In the genomic region with DNA sequence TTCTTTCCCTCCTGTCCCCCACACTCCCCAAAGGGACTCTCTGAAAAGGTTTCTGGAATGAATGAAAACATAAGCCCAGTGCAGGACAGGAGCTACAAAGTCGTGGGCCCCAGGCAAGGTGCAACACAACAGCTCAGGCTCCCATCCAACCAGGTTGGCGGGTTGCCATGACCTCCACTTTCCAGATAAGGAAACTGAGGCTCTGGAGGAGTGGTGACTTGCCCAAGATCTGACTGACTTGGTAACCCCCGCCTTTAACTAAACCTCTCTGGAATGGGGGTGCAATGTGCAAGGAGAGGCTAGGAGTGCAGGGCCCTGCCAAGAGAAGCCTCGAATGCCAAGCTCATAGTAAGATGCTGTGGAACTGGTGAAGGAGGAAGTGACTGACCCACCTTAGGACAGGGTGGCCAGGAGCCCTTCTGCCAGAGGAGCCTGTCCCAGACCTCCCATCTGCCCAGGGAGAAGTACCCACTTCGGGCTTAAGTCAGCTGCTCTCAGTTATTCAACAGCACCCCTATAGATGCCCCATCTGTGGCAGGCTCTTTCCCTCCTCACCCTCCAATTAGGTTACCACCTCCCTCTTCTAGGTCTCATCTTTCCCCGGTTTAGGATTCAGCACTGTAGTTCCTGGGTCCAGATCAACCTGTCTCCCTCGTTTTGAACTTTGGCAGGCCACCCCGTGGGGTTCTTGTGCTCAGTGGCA, we compare ENCODE assay signal across 8 cellular contexts. TPM values are rescaled to one million over a fixed set of nuclear protein-coding genes. Genes with fewer than 3 reads are reported as not detected.
DNase-seq lines count a peak whose midpoint lies in the region; ATAC-seq and TF ChIP-seq lines count a peak whose summit lies in the region.

No MANE protein-coding gene starts in this region.

- no peaks in the 10 kb centered on the region for H3K27me3 Mint-ChIP-seq in T-cell

- H3K36me3 ChIP-seq in GM06990 (ENCODE audit: control insufficient read depth, insufficient read depth, low read length) (peaks cover 4% of the 10 kb centered on the region; the same call in 1 of the 2 replicates), prostate gland (peaks cover 3 to 9% of the 10 kb centered on the region in 2 donors)

- TF ChIP-seq POLR2A in prostate gland (IDR thresholded peaks at IDR 0.05): no peak

- POLR2A ChIA-PET in T-cell (lab: Charles Lee): no interaction called here

- H3K4me3 ChIP-seq in GM06990 (replicated peaks; ENCODE audit: low read depth, low read length) (peak overlapping the region; percentile 79), prostate gland (peak overlapping the region in 1 of 2 donors; percentile 95)

- peaks cover 12% of the 10 kb centered on the region for H3K36me3 Mint-ChIP-seq in T-cell

- intact Hi-C loops in prostate gland (cut with DNase I): no loop called here

- WGBS in prostate gland: 56% methylated on average over 8 of the region's 8 CpGs

- H3K4me3 Mint-ChIP-seq in T-cell: peak overlapping the region; percentile 89 to 98 (median 91)

- peak overlapping the region; percentile 97 to 98 for H3K27ac Mint-ChIP-seq in T-cell

- H3K27me3 ChIP-seq in GM06990 (replicated peaks; ENCODE audit: control insufficient read depth, insufficient read depth, low read length) (no peaks in the 10 kb centered on the region), prostate gland (replicated peaks; ENCODE audit: insufficient read depth) (no peaks in the 10 kb centered on the region)

- no peaks in the 10 kb centered on the region for H3K4me1 ChIP-seq in prostate gland (replicated peaks)

- no peaks in the 10 kb centered on the region for H3K9me3 ChIP-seq in prostate gland

- peak overlapping the region; percentile 94 to 96 for H3K27ac ChIP-seq in prostate gland

- H3K9me3 Mint-ChIP-seq in T-cell: no peaks in the 10 kb centered on the region

- CTCF ChIA-PET in T-cell (lab: Charles Lee): interaction anchor here in 1 of 2 donors (0.6 kb wide), 2 partner anchors 43 to 781 kb away, joined by 5 to 11 read pairs; no protein-coding TSS in a partner anchor

- DNase-seq in GM06990 (ENCODE audit: extremely low read depth, insufficient read length): no peak
- peak in 1 of 34 experiments; percentile 8 for DNase-seq in T-cell
- DNase-seq in prostate gland (ENCODE audit: low spot score): no peak
- DNase-seq in NCI-H187 (lab: John Stamatoyannopoulos, UW): no peak

- ATAC-seq in T-cell (replicated peaks in 1 of 4): no peak
- ATAC-seq in esophagus mucosa: peak; percentile 1
- ATAC-seq in HG03439 (IDR thresholded peaks at IDR 0.05; ENCODE audit: unreplicated experiment): no peak
- no peak for ATAC-seq in HG02798 (IDR thresholded peaks at IDR 0.05; ENCODE audit: poor library complexity, unreplicated experiment)
- ATAC-seq in HG03108 (IDR thresholded peaks at IDR 0.05; ENCODE audit: unreplicated experiment): no peak

- H3K4me1 Mint-ChIP-seq in T-cell: peaks cover 30 to 46% (median 41%) of the 10 kb centered on the region in 3 donors

- TF ChIP-seq CTCF in GM06990 (IDR thresholded peaks at IDR 0.05; ENCODE audit: insufficient read depth, low read length, poor library complexity, severe bottlenecking) (no peak), prostate gland (IDR thresholded peaks at IDR 0.05) (no peak)

RNA-seq across cellular contexts. Expression of gene TNNC1, which starts 0.5 kb away (rescaled TPM):
- total RNA-seq in T-cell (1 to 10 TPM; 2.8 to 8.8 (median 4.5) TPM), esophagus mucosa (0.88 TPM), prostate gland (100 to 1,000 TPM in 1 of 2 donors, 1 to 10 TPM in 1; 2.7 to 109 TPM)

RNA-seq across cellular contexts. Expression of gene NISCH, which starts 1.0 kb away (rescaled TPM):
- total RNA-seq in T-cell (100 to 1,000 TPM; 152 to 171 (median 157) TPM), esophagus mucosa (38.0 TPM), prostate gland (100 to 1,000 TPM; 107 to 277 TPM)

RNA-seq across cellular contexts. Expression of gene SEMA3G, which starts 9.5 kb away (rescaled TPM):
- total RNA-seq in T-cell: 1 to 10 TPM in 4 of 5 donors, under 1 TPM in 1; 0.75 to 1.9 (median 1.4) TPM
- total RNA-seq in esophagus mucosa: 2.7 TPM
- 1 to 10 TPM; 3.5 to 7.6 TPM for total RNA-seq in prostate gland

RNA-seq across cellular contexts. Expression of gene STAB1, which starts 40.8 kb away (rescaled TPM):
- total RNA-seq in T-cell (1 to 10 TPM in 4 of 5 donors, under 1 TPM in 1; 0.38 to 2.2 (median 1.7) TPM), esophagus mucosa (21.2 TPM), prostate gland (10 to 100 TPM; 21.8 to 68.6 TPM)

RNA-seq across cellular contexts. Expression of gene PHF7, which starts 43.9 kb away (rescaled TPM):
- 10 to 100 TPM; 12.2 to 17.0 (median 15.7) TPM for total RNA-seq in T-cell
- 6.0 TPM for total RNA-seq in esophagus mucosa
- 100 to 1,000 TPM in 1 of 2 donors, 1 to 10 TPM in 1; 6.4 to 176 TPM for total RNA-seq in prostate gland
